Comparison of ENCODE assay signal across 21 cellular contexts in the genomic region with DNA sequence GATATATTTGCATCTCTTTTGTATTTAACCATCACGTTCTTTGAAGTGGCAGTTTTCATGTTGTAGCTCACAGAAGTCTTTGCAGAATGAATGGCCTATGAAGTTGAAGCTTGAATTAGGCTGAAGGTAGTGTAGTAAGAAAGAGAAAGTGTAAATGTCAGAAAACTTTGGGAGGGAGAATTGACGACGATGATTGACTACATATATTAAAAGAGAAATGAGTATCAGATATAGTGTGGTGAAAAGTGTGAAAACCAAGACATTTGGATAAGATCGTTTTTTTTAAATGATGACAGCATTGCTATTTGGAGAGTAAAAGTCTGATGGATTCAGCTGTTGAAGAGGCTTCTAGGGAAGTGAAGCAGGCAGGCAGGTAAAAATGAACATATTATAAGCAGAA. TPM values are rescaled to one million over a fixed set of nuclear protein-coding genes. Genes with fewer than 3 reads are reported as not detected.
DNase-seq lines count a peak whose midpoint lies in the region; ATAC-seq, FAIRE-seq and TF ChIP-seq lines count a peak whose summit lies in the region.
"Had no signal": no experiment of that assay in that cellular context is flagged by ENCODE, and none has a peak within 500 bp of the region (broad histone marks: within the 10 kb centered on the region; RNA-seq: fewer than 3 reads in every experiment).

No MANE protein-coding gene starts in this region.

- no peaks in the 10 kb centered on the region for H3K9me3 ChIP-seq in A549
- H3K9me3 ChIP-seq in T-helper 17 cell (ENCODE audit: control insufficient read depth, low read length, poor library complexity, severe bottlenecking): no peaks in the 10 kb centered on the region
- H3K9me3 ChIP-seq: BLaER1 treated with 17β-estradiol and CSF1 and Interleukin-3, amounts not matched to agents 10 nM and 100 nM had no signal

- no peak overlapping the region for H3K4me3 Mint-ChIP-seq in activated CD8-positive, alpha-beta T cell treated with anti-CD3 and anti-CD28 coated beads for 36 hours
- no peak overlapping the region for H3K4me3 Mint-ChIP-seq in activated CD8-positive, alpha-beta T cell treated with anti-CD3 and anti-CD28 coated beads, Interleukin-2, amount 10 ng/mL, durations not matched to agents 7 days and 5 days
- peak overlapping the region; percentile 19 for H3K4me3 Mint-ChIP-seq in T-helper 17 cell
- H3K4me3 Mint-ChIP-seq in stimulated activated effector memory CD8-positive, alpha-beta T cell treated with anti-CD3 and anti-CD28 coated beads, Interleukin-12 subunit alpha, Interleukin-12 subunit beta, amount 100 ng/mL, for 72 hours: no peak overlapping the region
- H3K4me3 Mint-ChIP-seq: B cell; CD4-positive, CD25-positive, alpha-beta regulatory T cell; CD8-positive, alpha-beta memory T cell; H9 had no signal

- WGBS in A549 (ENCODE audit: missing lambda C conversion rate): 33% methylated on average over 4 of the region's 4 CpGs

- ATAC-seq in activated CD8-positive, alpha-beta T cell treated with anti-CD3 and anti-CD28 coated beads for 36 hours: peak; percentile 76
- ATAC-seq in activated CD8-positive, alpha-beta T cell treated with anti-CD3 and anti-CD28 coated beads, Interleukin-2, amount 10 ng/mL, durations not matched to agents 7 days and 5 days: no peak
- ATAC-seq in A549 (no peak), T-helper 17 cell (no peak), GM19395 (IDR thresholded peaks at IDR 0.05; ENCODE audit: unreplicated experiment) (no peak)
- ATAC-seq in stimulated activated effector memory CD8-positive, alpha-beta T cell treated with anti-CD3 and anti-CD28 coated beads, Interleukin-12 subunit alpha, Interleukin-12 subunit beta, amount 100 ng/mL, for 72 hours: peak; percentile 31

- H3K9me3 Mint-ChIP-seq in activated CD8-positive, alpha-beta T cell treated with anti-CD3 and anti-CD28 coated beads for 36 hours: no peaks in the 10 kb centered on the region
- H3K9me3 Mint-ChIP-seq in activated CD8-positive, alpha-beta T cell treated with anti-CD3 and anti-CD28 coated beads, Interleukin-2, amount 10 ng/mL, durations not matched to agents 7 days and 5 days (ENCODE audit: insufficient read depth): no peaks in the 10 kb centered on the region
- no peaks in the 10 kb centered on the region for H3K9me3 Mint-ChIP-seq in stimulated activated effector memory CD8-positive, alpha-beta T cell treated with anti-CD3 and anti-CD28 coated beads, Interleukin-12 subunit alpha, Interleukin-12 subunit beta, amount 100 ng/mL, for 72 hours
- H3K9me3 Mint-ChIP-seq: CD8-positive, alpha-beta memory T cell; H9 had no signal

- H3K4me1 Mint-ChIP-seq in activated CD8-positive, alpha-beta T cell treated with anti-CD3 and anti-CD28 coated beads for 36 hours (ENCODE audit: low read depth): peaks cover 6% of the 10 kb centered on the region
- no peaks in the 10 kb centered on the region for H3K4me1 Mint-ChIP-seq in activated CD8-positive, alpha-beta T cell treated with anti-CD3 and anti-CD28 coated beads, Interleukin-2, amount 10 ng/mL, durations not matched to agents 7 days and 5 days (ENCODE audit: low read depth)
- peaks cover 4% of the 10 kb centered on the region for H3K4me1 Mint-ChIP-seq in T-helper 17 cell
- no peaks in the 10 kb centered on the region for H3K4me1 Mint-ChIP-seq in stimulated activated effector memory CD8-positive, alpha-beta T cell treated with anti-CD3 and anti-CD28 coated beads, Interleukin-12 subunit alpha, Interleukin-12 subunit beta, amount 100 ng/mL, for 72 hours
- H3K4me1 Mint-ChIP-seq: B cell, H9 had no signal

- no peak for TF ChIP-seq RAD21 in A549 (conservative IDR thresholded peaks at IDR 0.05 in 1 of 2, IDR thresholded peaks at IDR 0.05 in 1 of 2)

- no peak overlapping the region for H3K4me2 ChIP-seq in A549
- H3K4me2 ChIP-seq: BLaER1 treated with 17β-estradiol and CSF1 and Interleukin-3, amounts not matched to agents 10 nM and 100 nM had no signal

- intact Hi-C loops in activated CD8-positive, alpha-beta T cell treated with anti-CD3 and anti-CD28 coated beads for 36 hours (cut with micrococcal nuclease): loop anchor here (5.0 kb wide), 1 partner anchor 338 kb away; no protein-coding TSS in a partner anchor

- H3K4me3 ChIP-seq in A549: no peak overlapping the region
- H3K4me3 ChIP-seq: BLaER1 treated with 17β-estradiol and CSF1 and Interleukin-3, amounts not matched to agents 10 nM and 100 nM had no signal

- no peak overlapping the region for H3K27ac Mint-ChIP-seq in activated CD8-positive, alpha-beta T cell treated with anti-CD3 and anti-CD28 coated beads for 36 hours
- no peak overlapping the region for H3K27ac Mint-ChIP-seq in activated CD8-positive, alpha-beta T cell treated with anti-CD3 and anti-CD28 coated beads, Interleukin-2, amount 10 ng/mL, durations not matched to agents 7 days and 5 days
- H3K27ac Mint-ChIP-seq in T-helper 17 cell: no peak overlapping the region
- H3K27ac Mint-ChIP-seq in stimulated activated effector memory CD8-positive, alpha-beta T cell treated with anti-CD3 and anti-CD28 coated beads, Interleukin-12 subunit alpha, Interleukin-12 subunit beta, amount 100 ng/mL, for 72 hours: no peak overlapping the region
- H3K27ac Mint-ChIP-seq: B cell; CD4-positive, CD25-positive, alpha-beta regulatory T cell; CD8-positive, alpha-beta memory T cell; H9 had no signal

- TF ChIP-seq POLR2A in A549 (IDR thresholded peaks at IDR 0.05; ENCODE audit: low read length): no peak

- TF ChIP-seq CTCF in activated CD8-positive, alpha-beta T cell treated with anti-CD3 and anti-CD28 coated beads for 36 hours (IDR thresholded peaks at IDR 0.05): no peak
- no peak for TF ChIP-seq CTCF in A549 (IDR thresholded peaks at IDR 0.05)

- H3K27ac ChIP-seq in A549: no peak overlapping the region
- H3K27ac ChIP-seq: BLaER1 treated with 17β-estradiol and CSF1 and Interleukin-3, amounts not matched to agents 10 nM and 100 nM had no signal

- POLR2A ChIA-PET in activated CD8-positive, alpha-beta T cell treated with anti-CD3 and anti-CD28 coated beads for 36 hours (lab: Charles Lee): no interaction called here
- POLR2A ChIA-PET in activated CD8-positive, alpha-beta T cell treated with anti-CD3 and anti-CD28 coated beads, Interleukin-2, amount 10 ng/mL, durations not matched to agents 7 days and 5 days (lab: Charles Lee): no interaction called here
- POLR2A ChIA-PET in A549 (lab: Yijun Ruan, JAX): no interaction called here

- no peaks in the 10 kb centered on the region for H3K4me1 ChIP-seq in A549

- FAIRE-seq in A549 (lab: Jason Lieb, UNC): no peak
- FAIRE-seq: D721Med, G401.6, GM12892, GM18507, HTR-8/SVneo had no signal

- peaks cover 24% of the 10 kb centered on the region for H3K27me3 Mint-ChIP-seq in activated CD8-positive, alpha-beta T cell treated with anti-CD3 and anti-CD28 coated beads for 36 hours
- H3K27me3 Mint-ChIP-seq in activated CD8-positive, alpha-beta T cell treated with anti-CD3 and anti-CD28 coated beads, Interleukin-2, amount 10 ng/mL, durations not matched to agents 7 days and 5 days (ENCODE audit: low read depth): peaks cover 22% of the 10 kb centered on the region
- H3K27me3 Mint-ChIP-seq in T-helper 17 cell: peaks cover 29% of the 10 kb centered on the region

- CTCF ChIA-PET in activated CD8-positive, alpha-beta T cell treated with anti-CD3 and anti-CD28 coated beads for 36 hours (lab: Charles Lee): interaction anchor here (1.2 to 3.1 kb wide), 2 partner anchors 9 to 22 kb away, joined by 3 to 9 read pairs; no protein-coding TSS in a partner anchor
- CTCF ChIA-PET in activated CD8-positive, alpha-beta T cell treated with anti-CD3 and anti-CD28 coated beads, Interleukin-2, amount 10 ng/mL, durations not matched to agents 7 days and 5 days (lab: Charles Lee): interaction anchor here (1.0 kb wide), 1 partner anchor 23 kb away, joined by 3 read pairs; no protein-coding TSS in a partner anchor
- CTCF ChIA-PET in A549 (lab: Yijun Ruan, JAX): no interaction called here

- DNase-seq in activated CD8-positive, alpha-beta T cell treated with anti-CD3 and anti-CD28 coated beads for 36 hours: no peak
- DNase-seq in activated CD8-positive, alpha-beta T cell treated with anti-CD3 and anti-CD28 coated beads, Interleukin-2, amount 10 ng/mL, durations not matched to agents 7 days and 5 days: no peak
- no peak for DNase-seq in A549 (ENCODE audit: low read depth in 1 of 2, low spot score in 1 of 2)
- DNase-seq in T-helper 17 cell: no peak
- no peak for DNase-seq in stimulated activated effector memory CD8-positive, alpha-beta T cell treated with anti-CD3 and anti-CD28 coated beads, Interleukin-12 subunit alpha, Interleukin-12 subunit beta, amount 100 ng/mL, for 72 hours (ENCODE audit: low spot score in 2 of 2)
- DNase-seq in CD1c-positive myeloid dendritic cell (ENCODE audit: extremely low spot score): no peak
- DNase-seq: 8988T; CD4-positive, CD25-positive, alpha-beta regulatory T cell; CD8-positive, alpha-beta memory T cell; COR-L47; GOT3; H9; IMR-90 had no signal

- no peak for TF ChIP-seq EP300 in A549 (IDR thresholded peaks at IDR 0.05)

- H3K36me3 Mint-ChIP-seq in activated CD8-positive, alpha-beta T cell treated with anti-CD3 and anti-CD28 coated beads for 36 hours (ENCODE audit: low read depth): no peaks in the 10 kb centered on the region
- H3K36me3 Mint-ChIP-seq in activated CD8-positive, alpha-beta T cell treated with anti-CD3 and anti-CD28 coated beads, Interleukin-2, amount 10 ng/mL, durations not matched to agents 7 days and 5 days (ENCODE audit: low read depth): no peaks in the 10 kb centered on the region
- peaks cover 4% of the 10 kb centered on the region for H3K36me3 Mint-ChIP-seq in T-helper 17 cell (ENCODE audit: low read depth)
- no peaks in the 10 kb centered on the region for H3K36me3 Mint-ChIP-seq in stimulated activated effector memory CD8-positive, alpha-beta T cell treated with anti-CD3 and anti-CD28 coated beads, Interleukin-12 subunit alpha, Interleukin-12 subunit beta, amount 100 ng/mL, for 72 hours
- H3K36me3 Mint-ChIP-seq: CD4-positive, CD25-positive, alpha-beta regulatory T cell; CD8-positive, alpha-beta memory T cell had no signal

RNA-seq across cellular contexts. Expression of a gene that starts 14.6 kb away (rescaled TPM):
- total RNA-seq in activated CD8-positive, alpha-beta T cell treated with anti-CD3 and anti-CD28 coated beads for 36 hours: under 1 TPM; 0.13 to 0.14 TPM
- total RNA-seq in activated CD8-positive, alpha-beta T cell treated with anti-CD3 and anti-CD28 coated beads, Interleukin-2, amount 10 ng/mL, durations not matched to agents 7 days and 5 days: not detected
- not detected in 2 replicates for polyA plus RNA-seq in A549 (2011; rRNA removed)
- polyA plus RNA-seq in A549 (2012; cell fraction: cytosol; rRNA removed): not detected in 2 replicates
- polyA plus RNA-seq in A549 (2012; cell fraction: nucleus; rRNA removed): not detected in 2 replicates
- not detected in 3 replicates for polyA plus RNA-seq in A549 (2017; fragmentation: RNase III; extraction: RNeasy Plus Mini Kit Qiagen cat#74134 plus additional on column Dnase treatment)
- polyA minus RNA-seq in A549 (2011; rRNA and poly(A)+ RNA removed): not detected in 2 replicates
- 1 to 10 TPM in 1 of 2 donors, not detected in 1; 1.1 TPM for total RNA-seq in T-helper 17 cell

RNA-seq across cellular contexts. Expression of a gene that starts 36.3 kb away (rescaled TPM):
- 10 to 100 TPM; 20.3 to 21.3 TPM for total RNA-seq in activated CD8-positive, alpha-beta T cell treated with anti-CD3 and anti-CD28 coated beads for 36 hours
- 1 to 10 TPM; 8.1 to 9.9 TPM for total RNA-seq in activated CD8-positive, alpha-beta T cell treated with anti-CD3 and anti-CD28 coated beads, Interleukin-2, amount 10 ng/mL, durations not matched to agents 7 days and 5 days
- polyA plus RNA-seq in A549 (2011; rRNA removed) (5.5 and 7.3 TPM in 2 replicates), A549 (2017; fragmentation: RNase III; extraction: RNeasy Plus Mini Kit Qiagen cat#74134 plus additional on column Dnase treatment) (4.9 to 5.1 TPM (median 4.9 TPM) in 3 replicates)
- polyA plus RNA-seq in A549 (2012; cell fraction: cytosol; rRNA removed): 1.3 and 1.5 TPM in 2 replicates
- polyA plus RNA-seq in A549 (2012; cell fraction: nucleus; rRNA removed): 4.2 and 8.7 TPM in 2 replicates
- 9.1 and 10.8 TPM in 2 replicates for polyA minus RNA-seq in A549 (2011; rRNA and poly(A)+ RNA removed)
- total RNA-seq in T-helper 17 cell: 1 to 10 TPM; 6.9 to 9.1 TPM

Comparison
In these comparisons a context has a peak if more than half of its experiments do, and no peak if none do; other contexts are left out.
1. ATAC-seq: peak in activated CD8-positive, alpha-beta T cell treated with anti-CD3 and anti-CD28 coated beads for 36 hours (single experiment) and stimulated activated effector memory CD8-positive, alpha-beta T cell treated with anti-CD3 and anti-CD28 coated beads, Interleukin-12 subunit alpha, Interleukin-12 subunit beta, amount 100 ng/mL, for 72 hours (single experiment); none in activated CD8-positive, alpha-beta T cell treated with anti-CD3 and anti-CD28 coated beads, Interleukin-2, amount 10 ng/mL, durations not matched to agents 7 days and 5 days (single experiment), A549 (0 of 2), T-helper 17 cell (single experiment) and GM19395 (single experiment).